ENCODE assay signal across 14 cellular contexts in genomic region chr1:101436100-101436511, GRCh38.
A peak's percentile ranks its signal among the peaks of the same experiment; 100 is the strongest.
DNase-seq lines count a peak whose midpoint lies in the region; ATAC-seq, FAIRE-seq and TF ChIP-seq lines count a peak whose summit lies in the region.
"Had no signal": no experiment of that assay in that cellular context is flagged by ENCODE, and none has a peak within 500 bp of the region (broad histone marks: within the 10 kb centered on the region; RNA-seq: fewer than 3 reads in every experiment).

No MANE protein-coding gene starts in this region.

- H3K4me3 Mint-ChIP-seq in immature natural killer cell = no peak overlapping the region
- H3K4me3 Mint-ChIP-seq: stimulated activated naive CD8-positive, alpha-beta T cell treated with anti-CD3 and anti-CD28 coated beads, Interleukin-15, Interleukin-2, amounts not matched to agents 100 ng/mL and 50 ng/mL, for 24 hours had no signal

- no peak overlapping the region for H3K27ac Mint-ChIP-seq in immature natural killer cell
- H3K27ac Mint-ChIP-seq: stimulated activated naive CD8-positive, alpha-beta T cell treated with anti-CD3 and anti-CD28 coated beads, Interleukin-15, Interleukin-2, amounts not matched to agents 100 ng/mL and 50 ng/mL, for 24 hours had no signal

- H3K4me3 ChIP-seq in BE2C (ENCODE audit: low read depth, low read length) = no peak overlapping the region

- H3K9me3 Mint-ChIP-seq in immature natural killer cell = no peaks in the 10 kb centered on the region
- H3K9me3 Mint-ChIP-seq: stimulated activated naive CD8-positive, alpha-beta T cell treated with anti-CD3 and anti-CD28 coated beads, Interleukin-15, Interleukin-2, amounts not matched to agents 100 ng/mL and 50 ng/mL, for 24 hours had no signal

- no peak for TF ChIP-seq CTCF in BE2C (IDR thresholded peaks at IDR 0.05; ENCODE audit: low read depth, low read length)

- no peaks in the 10 kb centered on the region for H3K27me3 ChIP-seq in BE2C
- H3K27me3 ChIP-seq: neutrophil had no signal

- H3K36me3 Mint-ChIP-seq in immature natural killer cell = no peaks in the 10 kb centered on the region

- H3K36me3 ChIP-seq in BE2C = no peaks in the 10 kb centered on the region
- H3K36me3 ChIP-seq: neutrophil had no signal

- peaks cover 12% of the 10 kb centered on the region for H3K4me1 ChIP-seq in BE2C

- H3K27me3 Mint-ChIP-seq in immature natural killer cell (ENCODE audit: low read depth in 3 of 3) = peaks cover 0 to 2% (median 0%) of the 10 kb centered on the region in 3 donors

- ATAC-seq in GM19397 (IDR thresholded peaks at IDR 0.05; ENCODE audit: unreplicated experiment) (peak; percentile 63), HG02852 (IDR thresholded peaks at IDR 0.05; ENCODE audit: unreplicated experiment) (peak; percentile 65), HG03521 (IDR thresholded peaks at IDR 0.05; ENCODE audit: unreplicated experiment) (peak; percentile 46)

- H3K4me1 Mint-ChIP-seq in immature natural killer cell = peaks cover 2 to 6% of the 10 kb centered on the region in 2 donors

- TF ChIP-seq POLR2A in GM12891 (IDR thresholded peaks at IDR 0.05; ENCODE audit: low read depth, low read length) = no peak

- FAIRE-seq in GM12891 (lab: Jason Lieb, UNC) = no peak
- FAIRE-seq: colon had no signal

- DNase-seq in GM12891 (ENCODE audit: insufficient read length, low spot score) (no peak), immature natural killer cell (no peak), BE2C (no peak), NCI-H146 (lab: John Stamatoyannopoulos, UW) (no peak)
- no peak for DNase-seq in activated CD4-positive, alpha-beta T cell treated with anti-CD3 and anti-CD28 coated beads for 4 hours
- DNase-seq: activated naive CD4-positive, alpha-beta T cell treated with Interleukin-2 at 50 U/mL for 16 hours; kidney glomerular epithelial cell; stimulated activated CD4-positive, alpha-beta T cell treated with anti-CD3 and anti-CD28 coated beads, Interleukin-15, amount 100 ng/mL, for 24 hours had no signal

- H3K9me3 ChIP-seq in BE2C = no peaks in the 10 kb centered on the region
- H3K9me3 ChIP-seq: neutrophil had no signal

TF ChIP-seq in GM12891, 5 proteins besides CTCF, POLR2A, EP300 and RAD21:
- TF ChIP-seq POLR2AphosphoS5 (IDR thresholded peaks at IDR 0.05; ENCODE audit: low read depth, low read length) (no peak), SPI1 (IDR thresholded peaks at IDR 0.05; ENCODE audit: low read depth, low read length) (peak; percentile 89), TAF1 (IDR thresholded peaks at IDR 0.05; ENCODE audit: low read depth, low read length) (no peak), PAX5 (IDR thresholded peaks at IDR 0.05; ENCODE audit: insufficient read depth, low read length, severe bottlenecking) (no peak), POU2F2 (IDR thresholded peaks at IDR 0.05; ENCODE audit: low read depth, low read length) (no peak)
